In genomic region chr9:126860757-126861466, GRCh38 we compare ENCODE assay signal across 8 cellular contexts. TPM values are rescaled to one million over a fixed set of nuclear protein-coding genes. Genes with fewer than 3 reads are reported as not detected.
A peak's percentile ranks its signal among the peaks of the same experiment; 100 is the strongest.
DNase-seq lines count a peak whose midpoint lies in the region; ATAC-seq and TF ChIP-seq lines count a peak whose summit lies in the region.

No MANE protein-coding gene starts in this region.

- H3K27ac ChIP-seq in SJCRH30 (peak overlapping the region; percentile 23; the same call in 1 of the 2 replicates), right lobe of liver (peak overlapping the region; percentile 45 to 94 (median 66)), suprapubic skin (peak overlapping the region; percentile 91)

- peaks cover 19% of the 10 kb centered on the region for H3K4me1 Mint-ChIP-seq in activated CD4-positive, alpha-beta T cell treated with anti-CD3 and anti-CD28 coated beads for 36 hours

- no peak for TF ChIP-seq EP300 in suprapubic skin (IDR thresholded peaks at IDR 0.05)

- CTCF ChIA-PET in activated CD4-positive, alpha-beta T cell treated with anti-CD3 and anti-CD28 coated beads for 36 hours (lab: Charles Lee), result interaction anchor here (2.0 kb wide), 1 partner anchor 12 kb away, joined by 5 read pairs; no protein-coding TSS in a partner anchor

- H3K4me3 ChIP-seq in SJCRH30 (peak overlapping the region; percentile 84), right lobe of liver (peak overlapping the region; percentile 54 to 94 (median 90)), suprapubic skin (peak overlapping the region; percentile 97)

- H3K36me3 ChIP-seq in SJCRH30 (peaks cover 7% of the 10 kb centered on the region; the same call in 1 of the 2 replicates), right lobe of liver (peaks cover 0 to 7% (median 0%) of the 10 kb centered on the region in 4 donors), suprapubic skin (peaks cover 7% of the 10 kb centered on the region)

- H3K27me3 ChIP-seq in SJCRH30, result peaks cover 7% of the 10 kb centered on the region; the same call in 1 of the 2 replicates
- H3K27me3 ChIP-seq in right lobe of liver, result no peaks in the 10 kb centered on the region
- no peaks in the 10 kb centered on the region for H3K27me3 ChIP-seq in suprapubic skin

- WGBS in right lobe of liver (ENCODE audit: insufficient coverage, low coverage, low lambda C conversion rate, missing lambda C conversion rate), result 0% methylated on average over 3 of the region's 71 CpGs
- WGBS in suprapubic skin, result 0% methylated on average over 20 of the region's 71 CpGs

- peak; percentile 41 for DNase-seq in activated CD4-positive, alpha-beta T cell treated with anti-CD3 and anti-CD28 coated beads for 36 hours
- DNase-seq in activated CD4-positive, alpha-beta T cell treated with anti-CD3 and anti-CD28 coated beads, Interleukin-2, amount 50 U/mL, for 4 hours, result no peak
- DNase-seq in SJCRH30, result peak; percentile 50 to 52
- DNase-seq in central memory CD4-positive, alpha-beta T cell, result peak; percentile 9
- peak; percentile 51 to 66 (median 57) for DNase-seq in right lobe of liver
- no peak for DNase-seq in suprapubic skin (ENCODE audit: low spot score in 2 of 2)
- DNase-seq in T1000 (lab: John Stamatoyannopoulos, UW), result no peak

- peaks cover under 1% of the 10 kb centered on the region for H3K36me3 Mint-ChIP-seq in activated CD4-positive, alpha-beta T cell treated with anti-CD3 and anti-CD28 coated beads for 36 hours (ENCODE audit: low read depth)

- intact Hi-C loops in activated CD4-positive, alpha-beta T cell treated with anti-CD3 and anti-CD28 coated beads for 36 hours (cut with DNase I, micrococcal nuclease), result loop anchor here (1.0 to 5.0 kb wide), 6 partner anchors 53 to 911 kb away; partner anchors contain the start of genes RALGPS1 (in 2 of the 2), ZBTB43 (in 2 of the 2) and ZNF79 (in 1 of the 2)
- intact Hi-C loops in right lobe of liver (cut with DNase I), result no loop called here

- POLR2A ChIA-PET in activated CD4-positive, alpha-beta T cell treated with anti-CD3 and anti-CD28 coated beads for 36 hours (lab: Charles Lee), result no interaction called here

- peaks cover 19% of the 10 kb centered on the region for H3K4me1 ChIP-seq in SJCRH30
- H3K4me1 ChIP-seq in right lobe of liver, result peaks cover 0 to 21% (median 5%) of the 10 kb centered on the region in 4 donors
- H3K4me1 ChIP-seq in suprapubic skin, result peaks cover 39% of the 10 kb centered on the region

- peak overlapping the region; percentile 55 for H3K27ac Mint-ChIP-seq in activated CD4-positive, alpha-beta T cell treated with anti-CD3 and anti-CD28 coated beads for 36 hours

- peak overlapping the region; percentile 74 for H3K4me3 Mint-ChIP-seq in activated CD4-positive, alpha-beta T cell treated with anti-CD3 and anti-CD28 coated beads for 36 hours

- no peaks in the 10 kb centered on the region for H3K27me3 Mint-ChIP-seq in activated CD4-positive, alpha-beta T cell treated with anti-CD3 and anti-CD28 coated beads for 36 hours

- H3K9me3 ChIP-seq in SJCRH30 (replicated peaks) (no peaks in the 10 kb centered on the region), right lobe of liver (no peaks in the 10 kb centered on the region), suprapubic skin (no peaks in the 10 kb centered on the region)

- no peak for TF ChIP-seq CTCF in right lobe of liver (IDR thresholded peaks at IDR 0.05)
- TF ChIP-seq CTCF in suprapubic skin (IDR thresholded peaks at IDR 0.05), result no peak

- H3K9me3 Mint-ChIP-seq in activated CD4-positive, alpha-beta T cell treated with anti-CD3 and anti-CD28 coated beads for 36 hours (ENCODE audit: low read depth), result no peaks in the 10 kb centered on the region

- TF ChIP-seq POLR2A in right lobe of liver (IDR thresholded peaks at IDR 0.05), result no peak
- TF ChIP-seq POLR2A in suprapubic skin (IDR thresholded peaks at IDR 0.05), result peak in 1 of 2 donors; percentile 16

- peak; percentile 30 for ATAC-seq in activated CD4-positive, alpha-beta T cell treated with anti-CD3 and anti-CD28 coated beads for 36 hours
- ATAC-seq in HG02973 (IDR thresholded peaks at IDR 0.05; ENCODE audit: unreplicated experiment) (peak; percentile 16), right lobe of liver (peak; percentile 49 to 66 (median 62))

RNA-seq across cellular contexts. Expression of gene ZBTB34, which starts 0.5 kb away (rescaled TPM):
- total RNA-seq in activated CD4-positive, alpha-beta T cell treated with anti-CD3 and anti-CD28 coated beads for 36 hours, result 1 to 10 TPM; 4.2 to 5.0 TPM
- 21.6 and 23.5 TPM in 2 replicates for total RNA-seq in SJCRH30 (2014; rRNA removed; shearing (Covaris generic))
- 1 to 10 TPM; 2.0 to 3.4 (median 2.3) TPM for total RNA-seq in right lobe of liver
- total RNA-seq in suprapubic skin, result 10 to 100 TPM; 10.8 to 15.9 (median 13.0) TPM

RNA-seq across cellular contexts. Expression of gene RALGPS1, which starts 53.7 kb away (rescaled TPM):
- 1 to 10 TPM; 1.2 to 2.2 TPM for total RNA-seq in activated CD4-positive, alpha-beta T cell treated with anti-CD3 and anti-CD28 coated beads for 36 hours
- total RNA-seq in SJCRH30 (2014; rRNA removed; shearing (Covaris generic)), result 1.8 and 2.3 TPM in 2 replicates
- total RNA-seq in right lobe of liver, result 1 to 10 TPM; 1.2 to 3.8 (median 2.4) TPM
- 10 to 100 TPM; 14.8 to 86.7 (median 21.4) TPM for total RNA-seq in suprapubic skin

RNA-seq across cellular contexts. Expression of gene ZBTB43, which starts 56.1 kb away (rescaled TPM):
- total RNA-seq in activated CD4-positive, alpha-beta T cell treated with anti-CD3 and anti-CD28 coated beads for 36 hours, result 10 to 100 TPM; 19.3 to 23.0 TPM
- 16.2 and 18.0 TPM in 2 replicates for total RNA-seq in SJCRH30 (2014; rRNA removed; shearing (Covaris generic))
- total RNA-seq in right lobe of liver (10 to 100 TPM in 3 of 6 experiments, 1 to 10 TPM in 3; 4.8 to 14.5 (median 9.9) TPM), suprapubic skin (10 to 100 TPM; 21.2 to 46.1 (median 32.2) TPM)

Comparison
In these comparisons a context has a peak if more than half of its experiments do, and no peak if none do; other contexts are left out.
1. DNase-seq: peak in activated CD4-positive, alpha-beta T cell treated with anti-CD3 and anti-CD28 coated beads for 36 hours (single experiment), SJCRH30 (2 of 2), central memory CD4-positive, alpha-beta T cell (single experiment) and right lobe of liver (3 of 3); none in activated CD4-positive, alpha-beta T cell treated with anti-CD3 and anti-CD28 coated beads, Interleukin-2, amount 50 U/mL, for 4 hours (0 of 2), suprapubic skin (0 of 2) and T1000 (single experiment).
2. H3K27ac ChIP-seq: peak in every context shown above with its lines; median percentile 91 in suprapubic skin; 66 in right lobe of liver; 23 in SJCRH30.
3. intact Hi-C loops: an anchor here in activated CD4-positive, alpha-beta T cell treated with anti-CD3 and anti-CD28 coated beads for 36 hours (1.0 to 5.0 kb wide); none called in right lobe of liver.
4. Peak in every context shown above with its lines, with median percentiles within 50 percentile points of each other: ATAC-seq and H3K4me3 ChIP-seq.